ENCODE assay signal across 8 cellular contexts in genomic region chr7:148262721-148263229, GRCh38.
DNase-seq lines count a peak whose midpoint lies in the region; ATAC-seq and TF ChIP-seq lines count a peak whose summit lies in the region.

No MANE protein-coding gene starts in this region.

- intact Hi-C loops in activated CD4-positive, alpha-beta T cell treated with anti-CD3 and anti-CD28 coated beads for 36 hours (cut with DNase I, micrococcal nuclease): loop anchor here (1.0 to 10.0 kb wide), 4 partner anchors 178 to 1015 kb away; no protein-coding TSS in a partner anchor
- intact Hi-C loops in left lung (cut with DNase I): no loop called here

- no peak overlapping the region for H3K27ac ChIP-seq in left lung

- ATAC-seq in HG02870 (IDR thresholded peaks at IDR 0.05; ENCODE audit: unreplicated experiment) (peak; percentile 66), left lung (peak; percentile 93)
- peak; percentile 73 for ATAC-seq in activated CD4-positive, alpha-beta T cell treated with anti-CD3 and anti-CD28 coated beads for 36 hours

- H3K4me1 ChIP-seq in left lung: peaks cover 4 to 7% of the 10 kb centered on the region in 2 donors

- no peaks in the 10 kb centered on the region for H3K9me3 Mint-ChIP-seq in activated CD4-positive, alpha-beta T cell treated with anti-CD3 and anti-CD28 coated beads for 36 hours (ENCODE audit: low read depth)
- no peaks in the 10 kb centered on the region for H3K9me3 Mint-ChIP-seq in chondrocyte (ENCODE audit: low read depth)

- H3K36me3 Mint-ChIP-seq in activated CD4-positive, alpha-beta T cell treated with anti-CD3 and anti-CD28 coated beads for 36 hours (ENCODE audit: low read depth): no peaks in the 10 kb centered on the region
- H3K36me3 Mint-ChIP-seq in chondrocyte (ENCODE audit: low read depth): no peaks in the 10 kb centered on the region

- no peak overlapping the region for H3K27ac Mint-ChIP-seq in activated CD4-positive, alpha-beta T cell treated with anti-CD3 and anti-CD28 coated beads for 36 hours
- no peak overlapping the region for H3K27ac Mint-ChIP-seq in chondrocyte (ENCODE audit: unreplicated experiment)

- H3K27me3 Mint-ChIP-seq in activated CD4-positive, alpha-beta T cell treated with anti-CD3 and anti-CD28 coated beads for 36 hours: peaks cover 20% of the 10 kb centered on the region
- H3K27me3 Mint-ChIP-seq in chondrocyte (ENCODE audit: low read depth): peaks cover 17% of the 10 kb centered on the region

- no peaks in the 10 kb centered on the region for H3K9me3 ChIP-seq in left lung

- POLR2A ChIA-PET in activated CD4-positive, alpha-beta T cell treated with anti-CD3 and anti-CD28 coated beads for 36 hours (lab: Charles Lee): no interaction called here

- H3K4me3 Mint-ChIP-seq in activated CD4-positive, alpha-beta T cell treated with anti-CD3 and anti-CD28 coated beads for 36 hours: peak overlapping the region; percentile 5
- H3K4me3 Mint-ChIP-seq in chondrocyte (ENCODE audit: unreplicated experiment): peak overlapping the region; percentile 60

- H3K4me3 ChIP-seq in left lung: no peak overlapping the region

- no peaks in the 10 kb centered on the region for H3K36me3 ChIP-seq in left lung

- H3K27me3 ChIP-seq in left lung: peaks cover 0 to 16% of the 10 kb centered on the region in 2 donors

- DNase-seq in NK-92 treated with Interleukin-12 subunit alpha and Interleukin-12 subunit beta, amount 100 ng/mL, for 24 hours (lab: John Stamatoyannopoulos, UW): peak; percentile 24
- no peak for DNase-seq in NK-92 (lab: John Stamatoyannopoulos, UW; ENCODE audit: unreplicated experiment)
- peak; percentile 26 for DNase-seq in NCI-H2081 treated with DMSO at 0.1 percent for 48 hours (lab: John Stamatoyannopoulos, UW)
- peak; percentile 79 for DNase-seq in activated CD4-positive, alpha-beta T cell treated with anti-CD3 and anti-CD28 coated beads for 36 hours
- DNase-seq in chondrocyte (ENCODE audit: low spot score): no peak
- DNase-seq in left lung: peak; percentile 59 to 81
- DNase-seq in stimulated activated CD4-positive, alpha-beta T cell treated with anti-CD3 and anti-CD28 coated beads, Interleukin-4, amount 100 ng/mL, for 48 hours (ENCODE audit: low read depth in 2 of 2): peak; percentile 43 to 72

- peaks cover 8% of the 10 kb centered on the region for H3K4me1 Mint-ChIP-seq in activated CD4-positive, alpha-beta T cell treated with anti-CD3 and anti-CD28 coated beads for 36 hours
- H3K4me1 Mint-ChIP-seq in chondrocyte (ENCODE audit: low read depth): peaks cover 7% of the 10 kb centered on the region

- CTCF ChIA-PET in activated CD4-positive, alpha-beta T cell treated with anti-CD3 and anti-CD28 coated beads for 36 hours (lab: Charles Lee): interaction anchor here (0.5 to 2.3 kb wide), 14 partner anchors 9 to 955 kb away, joined by 3 to 13 read pairs (median 3); no protein-coding TSS in a partner anchor

- TF ChIP-seq CTCF in chondrocyte (IDR thresholded peaks at IDR 0.05) (peak; percentile 96), left lung (IDR thresholded peaks at IDR 0.05) (peak; percentile 85 to 94)

Comparison
In these comparisons a context has a peak if more than half of its experiments do, and no peak if none do; other contexts are left out.
1. DNase-seq: peak in NK-92 treated with Interleukin-12 subunit alpha and Interleukin-12 subunit beta, amount 100 ng/mL, for 24 hours (single experiment), NCI-H2081 treated with DMSO at 0.1 percent for 48 hours (single experiment), activated CD4-positive, alpha-beta T cell treated with anti-CD3 and anti-CD28 coated beads for 36 hours (single experiment), left lung (2 of 2) and stimulated activated CD4-positive, alpha-beta T cell treated with anti-CD3 and anti-CD28 coated beads, Interleukin-4, amount 100 ng/mL, for 48 hours (2 of 2); none in NK-92 (single experiment) and chondrocyte (single experiment).
2. intact Hi-C loops: an anchor here in activated CD4-positive, alpha-beta T cell treated with anti-CD3 and anti-CD28 coated beads for 36 hours (1.0 to 10.0 kb wide); none called in left lung.
3. Peak in every context shown above with its lines, with median percentiles within 50 percentile points of each other: ATAC-seq.